ENCODE assay signal across 8 cellular contexts in genomic region chr2:206086683-206087350, GRCh38. TPM values are rescaled to one million over a fixed set of nuclear protein-coding genes. Genes with fewer than 3 reads are reported as not detected.
DNase-seq lines count a peak whose midpoint lies in the region; ATAC-seq, FAIRE-seq and TF ChIP-seq lines count a peak whose summit lies in the region.

No MANE protein-coding gene starts in this region.

- H3K36me3 Mint-ChIP-seq in T-helper 2 cell treated with Interferon-gamma antibody and Interleukin-4, amounts not matched to agents 5 μg/mL and 100 μg/mL, for 36 hours (ENCODE audit: low read depth), result peaks cover 16% of the 10 kb centered on the region

- peak in 1 of 2 experiments; percentile 13 for DNase-seq in A549 (ENCODE audit: low read depth in 1 of 2, low spot score in 1 of 2)
- DNase-seq in H7, result no peak
- no peak for DNase-seq in T-helper 2 cell treated with Interferon-gamma antibody and Interleukin-4, amounts not matched to agents 5 μg/mL and 100 μg/mL, for 36 hours (ENCODE audit: low spot score)
- DNase-seq in esophagus squamous epithelium (lab: John Stamatoyannopoulos, UW), result no peak
- DNase-seq in ovary, result no peak
- no peak for DNase-seq in NCI-H2107 (lab: John Stamatoyannopoulos, UW)
- no peak for DNase-seq in central memory CD4-positive, alpha-beta T cell

- H3K27ac Mint-ChIP-seq in T-helper 2 cell treated with Interferon-gamma antibody and Interleukin-4, amounts not matched to agents 5 μg/mL and 100 μg/mL, for 36 hours, result peak overlapping the region; percentile 85

- H3K9me3 ChIP-seq in A549, result no peaks in the 10 kb centered on the region
- no peaks in the 10 kb centered on the region for H3K9me3 ChIP-seq in esophagus squamous epithelium
- no peaks in the 10 kb centered on the region for H3K9me3 ChIP-seq in ovary

- H3K4me3 ChIP-seq in A549 (peak overlapping the region; percentile 82), H7 (ENCODE audit: insufficient read depth, low read depth, low read length) (peak overlapping the region; percentile 49), esophagus squamous epithelium (peak overlapping the region; percentile 86 to 97 (median 92)), ovary (peak overlapping the region; percentile 52)

- peaks cover 23% of the 10 kb centered on the region for H3K4me1 Mint-ChIP-seq in T-helper 2 cell treated with Interferon-gamma antibody and Interleukin-4, amounts not matched to agents 5 μg/mL and 100 μg/mL, for 36 hours (ENCODE audit: low read depth)

- no peaks in the 10 kb centered on the region for H3K9me3 Mint-ChIP-seq in T-helper 2 cell treated with Interferon-gamma antibody and Interleukin-4, amounts not matched to agents 5 μg/mL and 100 μg/mL, for 36 hours

- 9% methylated on average over 4 of the region's 4 CpGs for WGBS in A549 (ENCODE audit: missing lambda C conversion rate)
- 0 to 1% methylated on average over 4 of the region's 4 CpGs for WGBS in esophagus squamous epithelium, 2 donors
- 0 to 1% (median 0%) methylated on average over 4 of the region's 4 CpGs for WGBS in ovary, 3 donors

- POLR2A ChIA-PET in A549 (lab: Yijun Ruan, JAX), result interaction anchor here (0.5 to 1.3 kb wide), 4 partner anchors 19 to 73 kb away, joined by 3 to 7 read pairs (median 6); partner anchors contain the start of genes EEF1B2 and NDUFS1

- no peak for FAIRE-seq in A549 (lab: Jason Lieb, UNC)

- peak overlapping the region; percentile 99 for H3K4me3 Mint-ChIP-seq in T-helper 2 cell treated with Interferon-gamma antibody and Interleukin-4, amounts not matched to agents 5 μg/mL and 100 μg/mL, for 36 hours

- H3K4me2 ChIP-seq in A549, result peak overlapping the region; percentile 93

- TF ChIP-seq EP300 in A549 (IDR thresholded peaks at IDR 0.05) (no peak), ovary (IDR thresholded peaks at IDR 0.05) (no peak)

- H3K4me1 ChIP-seq in A549, result peaks cover 19% of the 10 kb centered on the region; the same call in 2 of the 3 replicates
- H3K4me1 ChIP-seq in esophagus squamous epithelium, result peaks cover 0 to 50% (median 7%) of the 10 kb centered on the region in 3 donors
- peaks cover 2% of the 10 kb centered on the region for H3K4me1 ChIP-seq in ovary (ENCODE audit: insufficient read depth)

- no peaks in the 10 kb centered on the region for H3K27me3 Mint-ChIP-seq in T-helper 2 cell treated with Interferon-gamma antibody and Interleukin-4, amounts not matched to agents 5 μg/mL and 100 μg/mL, for 36 hours (ENCODE audit: low read depth)

- CTCF ChIA-PET in A549 (lab: Yijun Ruan, JAX), result interaction anchor here (1.7 kb wide), 1 partner anchor 10 kb away, joined by 7 read pairs; no protein-coding TSS in a partner anchor

- H3K27me3 ChIP-seq in H7 (ENCODE audit: control insufficient read depth, insufficient read depth, low read length) (no peaks in the 10 kb centered on the region), esophagus squamous epithelium (no peaks in the 10 kb centered on the region), ovary (no peaks in the 10 kb centered on the region)

- no peaks in the 10 kb centered on the region; the same call in none of the 2 replicates for H3K36me3 ChIP-seq in H7 (replicated peaks; ENCODE audit: control insufficient read depth, insufficient read depth, low read length)
- peaks cover 0 to 20% (median 0%) of the 10 kb centered on the region in 3 donors for H3K36me3 ChIP-seq in esophagus squamous epithelium
- H3K36me3 ChIP-seq in ovary, result no peaks in the 10 kb centered on the region

- TF ChIP-seq CTCF in A549 (IDR thresholded peaks at IDR 0.05), result no peak
- TF ChIP-seq CTCF in esophagus squamous epithelium (IDR thresholded peaks at IDR 0.05), result no peak
- TF ChIP-seq CTCF in ovary (IDR thresholded peaks at IDR 0.05), result no peak

- peak overlapping the region; percentile 99 for H3K27ac ChIP-seq in A549
- H3K27ac ChIP-seq in esophagus squamous epithelium, result peak overlapping the region; percentile 33 to 100 (median 99)
- peak overlapping the region in 1 of 2 donors; percentile 100 for H3K27ac ChIP-seq in ovary

- TF ChIP-seq RAD21 in A549 (conservative IDR thresholded peaks at IDR 0.05 in 1 of 2, IDR thresholded peaks at IDR 0.05 in 1 of 2), result no peak

- TF ChIP-seq POLR2A in A549 (IDR thresholded peaks at IDR 0.05; ENCODE audit: low read length) (no peak), esophagus squamous epithelium (IDR thresholded peaks at IDR 0.05) (no peak), ovary (IDR thresholded peaks at IDR 0.05) (no peak)

- ATAC-seq in A549 (no peak), HG03139 (IDR thresholded peaks at IDR 0.05; ENCODE audit: unreplicated experiment) (no peak)

- intact Hi-C loops in esophagus squamous epithelium (cut with DNase I) (no loop called here), ovary (cut with DNase I) (no loop called here)

TF ChIP-seq in A549, 52 proteins besides CTCF, POLR2A, EP300 and RAD21:
- TF ChIP-seq HDAC2 (IDR thresholded peaks at IDR 0.05), result no peak
- TF ChIP-seq, protein P1, sequence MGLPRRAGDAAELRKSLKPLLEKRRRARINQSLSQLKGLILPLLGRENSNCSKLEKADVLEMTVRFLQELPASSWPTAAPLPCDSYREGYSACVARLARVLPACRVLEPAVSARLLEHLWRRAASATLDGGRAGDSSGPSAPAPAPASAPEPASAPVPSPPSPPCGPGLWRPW (IDR thresholded peaks at IDR 0.05), result no peak
TF ChIP-seq in A549: peak in this region for 0.

RNA-seq across cellular contexts. Expression of gene INO80D, which starts 0.8 kb away (rescaled TPM):
- polyA plus RNA-seq in A549 (2011; rRNA removed), result 5.0 and 5.7 TPM in 2 replicates
- 0.46 and 0.70 TPM in 2 replicates for polyA plus RNA-seq in A549 (2012; cell fraction: cytosol; rRNA removed)
- 1.3 and 2.2 TPM in 2 replicates for polyA plus RNA-seq in A549 (2012; cell fraction: nucleus; rRNA removed)
- 1.3 to 1.8 TPM (median 1.4 TPM) in 3 replicates for polyA plus RNA-seq in A549 (2017; fragmentation: RNase III; extraction: RNeasy Plus Mini Kit Qiagen cat#74134 plus additional on column Dnase treatment)
- 48.4 and 59.8 TPM in 2 replicates for polyA minus RNA-seq in A549 (2011; rRNA and poly(A)+ RNA removed)
- total RNA-seq in H7 (2014; rRNA removed; shearing (Covaris generic)), result 9.0 and 11.3 TPM in 2 replicates
- total RNA-seq in esophagus squamous epithelium, result 10 to 100 TPM in 3 of 4 donors, 1 to 10 TPM in 1; 9.6 to 20.2 (median 17.1) TPM
- 10 to 100 TPM; 16.8 to 37.6 (median 26.2) TPM for total RNA-seq in ovary
- 1 to 10 TPM; 3.2 to 4.3 TPM for polyA plus RNA-seq in ovary
